9 cellular contexts compared by ENCODE assay signal in the genomic region with DNA sequence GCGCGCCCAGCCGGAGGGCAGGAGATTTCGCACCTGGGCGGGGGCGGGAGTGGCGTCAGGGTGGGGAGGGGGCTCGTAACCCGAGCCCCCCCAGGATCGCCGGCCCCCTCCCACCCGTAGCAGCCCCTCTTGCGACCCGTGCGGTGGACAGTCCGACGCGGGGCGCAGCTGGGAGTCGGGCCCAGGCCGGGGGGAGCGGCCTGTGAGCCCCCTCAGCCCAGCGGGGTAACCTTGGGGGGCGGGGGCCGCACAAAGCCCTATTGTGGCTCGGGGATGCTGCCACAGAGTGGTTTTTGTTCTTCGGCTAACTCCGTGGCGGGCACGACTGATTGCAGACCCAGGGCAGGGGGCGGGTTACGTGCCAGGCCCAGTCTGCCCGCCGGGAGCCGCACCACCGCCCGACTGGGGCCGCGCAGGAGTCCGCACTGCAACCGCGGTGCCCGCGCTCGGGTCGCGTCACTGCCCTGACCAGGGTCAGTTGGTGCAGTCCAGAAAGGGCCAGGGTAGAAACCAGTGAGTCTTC. TPM values are rescaled to one million over a fixed set of nuclear protein-coding genes. Genes with fewer than 3 reads are reported as not detected.
DNase-seq lines count a peak whose midpoint lies in the region; ATAC-seq and TF ChIP-seq lines count a peak whose summit lies in the region.
"Had no signal": no experiment of that assay in that cellular context is flagged by ENCODE, and none has a peak within 500 bp of the region (broad histone marks: within the 10 kb centered on the region; RNA-seq: fewer than 3 reads in every experiment).

No MANE protein-coding gene starts in this region.

- WGBS in HUES64, result under 1% methylated on average over 47 of the region's 47 CpGs

- H3K4me1 Mint-ChIP-seq in activated naive CD4-positive, alpha-beta T cell treated with anti-CD3 and anti-CD28 coated beads for 36 hours (ENCODE audit: low read depth), result peaks cover 26% of the 10 kb centered on the region

- ATAC-seq in Right ventricle myocardium superior (ENCODE audit: poor library complexity), result peak; percentile 16
- peak; percentile 20 for ATAC-seq in omental fat pad (ENCODE audit: low FRiP score)
- no peak for ATAC-seq in HG03354 (IDR thresholded peaks at IDR 0.05; ENCODE audit: poor library complexity, severe bottlenecking, unreplicated experiment)
- ATAC-seq in HG03196 (IDR thresholded peaks at IDR 0.05; ENCODE audit: unreplicated experiment), result no peak

- peak overlapping the region; percentile 55 for H3K27ac Mint-ChIP-seq in activated naive CD4-positive, alpha-beta T cell treated with anti-CD3 and anti-CD28 coated beads for 36 hours

- peaks cover 24% of the 10 kb centered on the region for H3K4me1 ChIP-seq in HUES64 (ENCODE audit: insufficient read depth, low read length)

- H3K9me3 Mint-ChIP-seq in activated naive CD4-positive, alpha-beta T cell treated with anti-CD3 and anti-CD28 coated beads for 36 hours, result no peaks in the 10 kb centered on the region

- H3K36me3 Mint-ChIP-seq in activated naive CD4-positive, alpha-beta T cell treated with anti-CD3 and anti-CD28 coated beads for 36 hours (ENCODE audit: low read depth), result no peaks in the 10 kb centered on the region

- intact Hi-C loops in activated naive CD4-positive, alpha-beta T cell treated with anti-CD3 and anti-CD28 coated beads for 36 hours (cut with micrococcal nuclease), result loop anchor here (10.0 kb wide), 1 partner anchor 1659 kb away; a partner anchor contains a TSS
- intact Hi-C loops in Right ventricle myocardium superior (cut with DNase I), result loop anchor here (10.0 kb wide), 1 partner anchor 179 kb away; a partner anchor contains a TSS

- H3K27me3 ChIP-seq in HUES64 (ENCODE audit: insufficient read depth, low read length), result peaks cover 61% of the 10 kb centered on the region

- no peak for DNase-seq in AG04449 (ENCODE audit: low read depth, low spot score)
- DNase-seq in activated naive CD4-positive, alpha-beta T cell treated with anti-CD3 and anti-CD28 coated beads for 36 hours, result peak; percentile 45
- DNase-seq in Right ventricle myocardium superior, result peak; percentile 58
- DNase-seq in omental fat pad (ENCODE audit: low spot score), result no peak
- DNase-seq in HPDE6-E6E7 (ENCODE audit: extremely low spot score), result no peak

- POLR2A ChIA-PET in AG04449 (lab: Yijun Ruan, JAX), result interaction anchor here (0.5 to 1.2 kb wide), 4 partner anchors 19 to 198 kb away, joined by 3 to 9 read pairs (median 4); a partner anchor contains a TSS

- TF ChIP-seq CTCF in AG04449 (IDR thresholded peaks at IDR 0.05; ENCODE audit: insufficient read depth, low read length, missing control alignments) (no peak), omental fat pad (IDR thresholded peaks at IDR 0.05) (no peak)

- H3K4me3 ChIP-seq in AG04449 (ENCODE audit: low read depth, low read length), result peak overlapping the region; percentile 61
- H3K4me3 ChIP-seq in HUES64 (ENCODE audit: low read length), result peak overlapping the region; percentile 62

- H3K27me3 Mint-ChIP-seq in activated naive CD4-positive, alpha-beta T cell treated with anti-CD3 and anti-CD28 coated beads for 36 hours (ENCODE audit: low read depth), result no peaks in the 10 kb centered on the region

- CTCF ChIA-PET in AG04449 (lab: Yijun Ruan, JAX), result interaction anchor here (0.6 to 15.8 kb wide), 16 partner anchors 10 to 259 kb away, joined by 3 to 391 read pairs (median 8); a partner anchor contains a TSS
- CTCF ChIA-PET in activated naive CD4-positive, alpha-beta T cell treated with anti-CD3 and anti-CD28 coated beads for 36 hours (lab: Charles Lee), result interaction anchor here (0.7 to 12.9 kb wide), 6 partner anchors 20 to 113 kb away, joined by 3 to 196 read pairs (median 10); a partner anchor contains a TSS

- H3K9ac ChIP-seq in HUES64 (ENCODE audit: low read depth, low read length), result peak overlapping the region; percentile 74

- peak overlapping the region; percentile 93 for H3K4me3 Mint-ChIP-seq in activated naive CD4-positive, alpha-beta T cell treated with anti-CD3 and anti-CD28 coated beads for 36 hours

- H3K36me3 ChIP-seq in HUES64 (ENCODE audit: insufficient read depth, low read length), result no peaks in the 10 kb centered on the region

- no peaks in the 10 kb centered on the region for H3K9me3 ChIP-seq in HUES64 (ENCODE audit: insufficient read depth, low read depth, low read length)

- H3K27ac ChIP-seq in HUES64 (ENCODE audit: low read depth, low read length), result peak overlapping the region; percentile 83; the same call in 1 of the 2 replicates

RNA-seq across cellular contexts. Expression of a gene that starts 4.2 kb away (rescaled TPM):
- 48.4 TPM for polyA plus RNA-seq in HUES64 (2013, experiment 1 of 2)
- polyA plus RNA-seq in HUES64 (2013, experiment 2 of 2), result 52.7 TPM
- 10 to 100 TPM; 81.0 to 83.4 TPM for total RNA-seq in activated naive CD4-positive, alpha-beta T cell treated with anti-CD3 and anti-CD28 coated beads for 36 hours
- total RNA-seq in Right ventricle myocardium superior, result 40.9 TPM
- 10 to 100 TPM; 28.7 to 43.2 (median 38.6) TPM for total RNA-seq in omental fat pad

RNA-seq across cellular contexts. Expression of a gene that starts 10.6 kb away (rescaled TPM):
- 0.20 TPM for polyA plus RNA-seq in HUES64 (2013, experiment 1 of 2)
- 0.06 TPM for polyA plus RNA-seq in HUES64 (2013, experiment 2 of 2)
- total RNA-seq in activated naive CD4-positive, alpha-beta T cell treated with anti-CD3 and anti-CD28 coated beads for 36 hours, result not detected
- total RNA-seq in Right ventricle myocardium superior, result not detected
- not detected for total RNA-seq in omental fat pad
- total RNA-seq: glomerular endothelial cell had no signal

RNA-seq across cellular contexts. Expression of a gene that starts 26.1 kb away (rescaled TPM):
- 60.0 TPM for polyA plus RNA-seq in HUES64 (2013, experiment 1 of 2)
- 63.1 TPM for polyA plus RNA-seq in HUES64 (2013, experiment 2 of 2)
- total RNA-seq in activated naive CD4-positive, alpha-beta T cell treated with anti-CD3 and anti-CD28 coated beads for 36 hours, result 10 to 100 TPM; 59.6 to 68.4 TPM
- total RNA-seq in Right ventricle myocardium superior (37.0 TPM), omental fat pad (10 to 100 TPM; 33.9 to 42.6 (median 35.7) TPM)

RNA-seq across cellular contexts. Expression of a gene that starts 30.3 kb away (rescaled TPM):
- polyA plus RNA-seq in HUES64 (2013, experiment 1 of 2), result 364 TPM
- 381 TPM for polyA plus RNA-seq in HUES64 (2013, experiment 2 of 2)
- 100 to 1,000 TPM; 376 to 383 TPM for total RNA-seq in activated naive CD4-positive, alpha-beta T cell treated with anti-CD3 and anti-CD28 coated beads for 36 hours
- total RNA-seq in Right ventricle myocardium superior (359 TPM), omental fat pad (100 to 1,000 TPM; 527 to 674 (median 592) TPM)

RNA-seq across cellular contexts. Expression of a gene that starts 54.4 kb away (rescaled TPM):
- polyA plus RNA-seq in HUES64 (2013, experiment 1 of 2), result 32.4 TPM
- 37.5 TPM for polyA plus RNA-seq in HUES64 (2013, experiment 2 of 2)
- 10 to 100 TPM; 87.6 to 91.9 TPM for total RNA-seq in activated naive CD4-positive, alpha-beta T cell treated with anti-CD3 and anti-CD28 coated beads for 36 hours
- total RNA-seq in Right ventricle myocardium superior, result 26.3 TPM
- total RNA-seq in omental fat pad, result 10 to 100 TPM; 53.1 to 73.8 (median 62.2) TPM

Comparison
In these comparisons a context has a peak if more than half of its experiments do, and no peak if none do; other contexts are left out.
1. DNase-seq: peak in activated naive CD4-positive, alpha-beta T cell treated with anti-CD3 and anti-CD28 coated beads for 36 hours (single experiment) and Right ventricle myocardium superior (single experiment); none in AG04449 (single experiment), omental fat pad (single experiment) and HPDE6-E6E7 (single experiment).
2. ATAC-seq: peak in Right ventricle myocardium superior (single experiment) and omental fat pad (single experiment); none in HG03354 (single experiment) and HG03196 (single experiment).